ENCODE assay signal across 35 cellular contexts in genomic region chr6:94088870-94089269, GRCh38.
"Had no signal": no experiment of that assay in that cellular context is flagged by ENCODE, and none has a peak within 500 bp of the region (broad histone marks: within the 10 kb centered on the region; RNA-seq: fewer than 3 reads in every experiment).

No MANE protein-coding gene starts in this region.

- H3K36me3 ChIP-seq: MG63 had no signal

- H3K9ac ChIP-seq: KMS-11 had no signal

- H3K27ac ChIP-seq: KMS-11 had no signal

- DNase-seq: Karpas-422, Kasumi-1, MG63, MM.1S, MV-4-11, NCI-H1048, NCI-H1092, NCI-H1092 treated with DMSO at 0.1 percent for 48 hours, NCI-H1105, NCI-H1105 treated with DMSO at 0.1 percent for 48 hours, NCI-H1417, NCI-H1417 treated with DMSO at 0.1 percent for 48 hours, NCI-H1436, NCI-H1436 treated with DMSO at 0.1 percent for 48 hours, NCI-H146, NCI-H1694, NCI-H1694 treated with DMSO at 0.1 percent for 48 hours, NCI-H187, NCI-H187 treated with DMSO at 0.1 percent for 48 hours, NCI-H1930, NCI-H2029, NCI-H2029 treated with DMSO at 0.1 percent for 48 hours, NCI-H2081, NCI-H2081 treated with DMSO at 0.1 percent for 48 hours, NCI-H2107, NCI-H2171, NCI-H2171 treated with DMSO at 0.1 percent for 48 hours, NCI-H2227 treated with DMSO at 0.1 percent for 48 hours, NCI-H226, NCI-H345, NCI-H446, NCI-H446 treated with DMSO at 0.1 percent for 48 hours, NCI-H510A, NCI-H510A treated with DMSO at 0.1 percent for 48 hours had no signal

- H3K4me2 ChIP-seq: KMS-11 had no signal

- H3K27me3 ChIP-seq: MG63 had no signal

- H3K4me3 ChIP-seq: MG63 had no signal

- H3K9me3 ChIP-seq: MG63 had no signal
